21 cellular contexts compared by ENCODE assay signal in the genomic region with DNA sequence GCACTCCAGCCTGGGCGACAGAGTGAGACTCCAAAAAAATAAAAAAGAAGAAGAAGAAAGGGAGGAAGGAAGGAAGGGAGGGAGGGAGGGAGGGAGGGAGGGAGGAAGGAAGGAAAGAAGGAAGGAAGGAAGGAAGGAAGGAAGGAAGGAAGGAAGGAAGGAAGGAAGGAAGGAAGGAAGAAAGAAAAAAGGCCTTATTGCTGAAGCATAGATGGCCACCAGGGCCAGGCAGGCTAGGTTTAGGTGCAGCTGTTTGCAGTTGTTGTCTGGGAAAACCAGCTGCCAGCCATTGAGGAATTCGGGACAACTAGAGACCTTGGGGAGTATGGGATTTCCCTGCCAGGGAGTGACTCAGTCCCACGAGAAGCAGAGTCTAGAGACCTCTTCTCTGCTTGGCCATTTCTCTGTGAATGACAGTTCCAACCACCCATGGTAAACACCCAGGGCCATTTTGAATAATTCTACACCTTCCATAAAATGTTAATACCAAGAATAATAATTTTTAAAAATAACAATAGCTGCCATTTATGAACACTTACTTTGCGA. TPM values are rescaled to one million over a fixed set of nuclear protein-coding genes. Genes with fewer than 3 reads are reported as not detected.
"Had no signal": no experiment of that assay in that cellular context is flagged by ENCODE, and none has a peak within 500 bp of the region (broad histone marks: within the 10 kb centered on the region; RNA-seq: fewer than 3 reads in every experiment).

No MANE protein-coding gene starts in this region.

- H3K36me3 ChIP-seq: ascending aorta, cardiac muscle cell, colonic mucosa, gastrocnemius medialis, heart right ventricle, left ventricle myocardium inferior, neural progenitor cell, pancreas, thyroid gland had no signal

- H3K9me3 ChIP-seq: colonic mucosa, gastrocnemius medialis, left ventricle myocardium inferior, pancreas, thyroid gland had no signal

- H2AFZ ChIP-seq: neural progenitor cell had no signal

- H3K27ac ChIP-seq: ascending aorta, cardiac muscle cell, colonic mucosa, gastrocnemius medialis, heart right ventricle, left ventricle myocardium inferior, neural progenitor cell, pancreas, thyroid gland, VCaP had no signal

- H3K4me1 ChIP-seq: ascending aorta, colonic mucosa, gastrocnemius medialis, heart right ventricle, left ventricle myocardium inferior, neural progenitor cell had no signal

- H3K27me3 ChIP-seq: ascending aorta, cardiac muscle cell, colonic mucosa, gastrocnemius medialis, neural progenitor cell, pancreas, thyroid gland had no signal

- H3K9ac ChIP-seq: neural progenitor cell had no signal

- H3K4me2 ChIP-seq: neural progenitor cell had no signal

- DNase-seq: activated CD8-positive, alpha-beta memory T cell treated with anti-CD3 and anti-CD28 coated beads, Interleukin-2, amount 50 U/mL, for 4 hours; activated CD8-positive, alpha-beta T cell treated with anti-CD3 and anti-CD28 coated beads for 36 hours; activated T-cell treated with anti-CD3 and anti-CD28 coated beads, Interleukin-2, amount 50 U/mL, for 72 hours; colonic mucosa; effector CD4-positive, alpha-beta T cell; gastrocnemius medialis; heart right ventricle; islet precursor cell; left ventricle myocardium inferior; mesendoderm; pancreas; retina; stimulated activated CD4-positive, alpha-beta T cell treated with anti-CD3 and anti-CD28 coated beads, Interleukin-15, amount 100 ng/mL, for 24 hours; stimulated activated CD4-positive, alpha-beta T cell treated with anti-CD3 and anti-CD28 coated beads, Interleukin-4, amount 100 ng/mL, for 24 hours; thyroid gland had no signal

- H3K4me3 ChIP-seq: ascending aorta, cardiac muscle cell, colonic mucosa, gastrocnemius medialis, heart right ventricle, left ventricle myocardium inferior, neural progenitor cell, pancreas, thyroid gland had no signal

RNA-seq across cellular contexts. Expression of gene SCNN1B, which starts 31.0 kb away (rescaled TPM):
- total RNA-seq: activated CD8-positive, alpha-beta T cell treated with anti-CD3 and anti-CD28 coated beads for 36 hours; activated T-cell treated with anti-CD3 and anti-CD28 coated beads, Interleukin-2, amount 50 U/mL, for 72 hours; cardiac muscle cell; endothelial cell of umbilical vein; left ventricle myocardium inferior; skeletal muscle tissue had no signal
